Comparison of ENCODE assay signal across 24 cellular contexts in the genomic region with DNA sequence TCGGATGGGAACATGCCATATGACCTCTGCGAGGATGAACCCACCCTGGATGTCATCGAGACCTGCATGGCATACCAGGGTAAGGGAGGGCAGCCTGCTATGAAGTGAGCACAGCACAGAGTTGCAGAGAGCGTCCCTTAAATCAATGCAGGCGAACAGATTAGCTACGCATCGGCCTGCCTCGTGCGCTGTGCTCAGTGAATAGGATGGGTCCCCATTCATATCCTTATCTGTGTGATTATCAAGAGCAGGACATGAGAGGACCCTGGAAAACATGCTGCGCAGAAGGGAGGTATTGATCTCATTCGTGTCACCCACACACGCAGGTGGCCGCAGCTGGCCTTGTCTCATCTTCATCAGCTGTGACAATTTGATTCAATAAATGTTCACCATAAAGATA. TPM values are rescaled to one million over a fixed set of nuclear protein-coding genes. Genes with fewer than 3 reads are reported as not detected.
DNase-seq lines count a peak whose midpoint lies in the region; ATAC-seq, FAIRE-seq and TF ChIP-seq lines count a peak whose summit lies in the region.
"Had no signal": no experiment of that assay in that cellular context is flagged by ENCODE, and none has a peak within 500 bp of the region (broad histone marks: within the 10 kb centered on the region; RNA-seq: fewer than 3 reads in every experiment).

No MANE protein-coding gene starts in this region.

- CTCF ChIA-PET in HepG2 (lab: Yijun Ruan, JAX; ENCODE audit: low intra/inter-chr PET ratio, low total read pairs) = no interaction called here

- no peaks in the 10 kb centered on the region for H4K20me1 ChIP-seq in HepG2 (ENCODE audit: insufficient read depth, low read length)

- TF ChIP-seq EP300 in HepG2 (IDR thresholded peaks at IDR 0.05; ENCODE audit: low read depth in 2 of 2, low read length in 2 of 2) (no peak), HepG2 (CRISPR knock-in tag; IDR thresholded peaks at IDR 0.05; ENCODE audit: borderline replicate concordance) (no peak)

- H3K4me3 ChIP-seq in HepG2 (replicated peaks in 1 of 3; ENCODE audit: insufficient read depth in 1 of 3, low read depth in 2 of 3, low read length in 3 of 3) (no peak overlapping the region), right lobe of liver (no peak overlapping the region)
- H3K4me3 ChIP-seq: A549 had no signal

- H3K9me3 Mint-ChIP-seq in activated T-helper 17 cell treated with anti-CD3 and anti-CD28 coated beads, Interleukin-2, amount 50 U/mL, for 72 hours = no peaks in the 10 kb centered on the region

- POLR2A ChIA-PET in HepG2 (lab: Yijun Ruan, JAX) = interaction anchor here (0.6 kb wide), 1 partner anchor 1842 kb away, joined by 3 read pairs; no protein-coding TSS in a partner anchor

- no peaks in the 10 kb centered on the region for H3K79me2 ChIP-seq in HepG2 (ENCODE audit: insufficient read depth, low read length)

- ATAC-seq in HepG2 (no peak; the same call in 2 of the 3 replicates), right lobe of liver (no peak), GM21825 (IDR thresholded peaks at IDR 0.05; ENCODE audit: unreplicated experiment) (no peak)
- no peak for ATAC-seq in activated T-helper 17 cell treated with anti-CD3 and anti-CD28 coated beads, Interleukin-2, amount 50 U/mL, for 72 hours (replicated peaks)
- ATAC-seq: A549, Panc1, SK-N-SH treated with all-trans-retinoic acid at 6 μM for 48 hours had no signal

- H3K36me3 ChIP-seq in HepG2 (replicated peaks in 1 of 2; ENCODE audit: control insufficient read depth in 1 of 2, insufficient read depth in 2 of 2, low read length in 2 of 2) (no peaks in the 10 kb centered on the region), right lobe of liver (no peaks in the 10 kb centered on the region)

- H3K27ac Mint-ChIP-seq in activated T-helper 17 cell treated with anti-CD3 and anti-CD28 coated beads, Interleukin-2, amount 50 U/mL, for 72 hours = peak overlapping the region; percentile 36

- H3K36me3 Mint-ChIP-seq in activated T-helper 17 cell treated with anti-CD3 and anti-CD28 coated beads, Interleukin-2, amount 50 U/mL, for 72 hours (ENCODE audit: low read depth) = peaks cover 100% of the 10 kb centered on the region

- H3K27me3 ChIP-seq in HepG2 (ENCODE audit: control insufficient read depth in 1 of 2, insufficient read depth in 2 of 2, low read length in 2 of 2) = no peaks in the 10 kb centered on the region; a peak in 2 of 5 replicates
- no peaks in the 10 kb centered on the region for H3K27me3 ChIP-seq in right lobe of liver
- no peaks in the 10 kb centered on the region for H3K27me3 ChIP-seq in layer of hippocampus (ENCODE audit: control insufficient read depth, insufficient read depth, low read length)

- intact Hi-C loops in HepG2 (cut with micrococcal nuclease; ENCODE audit: unreplicated experiment) (no loop called here), right lobe of liver (cut with DNase I) (no loop called here)

- H3K27ac ChIP-seq in HepG2 (ENCODE audit: extremely low read length, insufficient read depth, low read length) (no peak overlapping the region), right lobe of liver (no peak overlapping the region), layer of hippocampus (ENCODE audit: low read depth, low read length) (peak overlapping the region; percentile 28)
- H3K27ac ChIP-seq: A549 had no signal

- BruUV-seq in HepG2 (replicated peaks; lab: Mats Ljungman, UMichigan) = no TSS peak

- H3K9ac ChIP-seq in HepG2 (ENCODE audit: insufficient read depth, low read depth, low read length) = no peak overlapping the region

- WGBS in HepG2 (ENCODE audit: low lambda C conversion rate) = 71% methylated on average over 13 of the region's 13 CpGs
- WGBS in right lobe of liver (ENCODE audit: insufficient coverage, low coverage, low lambda C conversion rate, missing lambda C conversion rate) = 86% methylated on average over 9 of the region's 13 CpGs

- in situ Hi-C loops in HepG2 (cut with HindIII; ENCODE audit: extremely low pct_ligation_motif_present, low pct_unique_long_range_greater_than_20kb) = no loop called here

- FAIRE-seq in HepG2 (lab: Jason Lieb, UNC) = no peak
- FAIRE-seq: A549 had no signal

- TF ChIP-seq CTCF in HepG2 (CRISPR knock-in tag; IDR thresholded peaks at IDR 0.05) = no peak
- no peak for TF ChIP-seq CTCF in right lobe of liver (IDR thresholded peaks at IDR 0.05)

- no peak overlapping the region for H2AFZ ChIP-seq in HepG2 (ENCODE audit: low read length)

- peaks cover 20% of the 10 kb centered on the region for H3K4me1 Mint-ChIP-seq in activated T-helper 17 cell treated with anti-CD3 and anti-CD28 coated beads, Interleukin-2, amount 50 U/mL, for 72 hours

- TF ChIP-seq POLR2A in HepG2 (IDR thresholded peaks at IDR 0.05; ENCODE audit: insufficient read depth in 1 of 2, low read depth in 2 of 2, low read length in 2 of 2) (no peak), right lobe of liver (IDR thresholded peaks at IDR 0.05) (no peak)

- no peak overlapping the region for H3K4me2 ChIP-seq in HepG2 (ENCODE audit: low read depth, low read length)
- H3K4me2 ChIP-seq: A549 had no signal

- H3K4me1 ChIP-seq in HepG2 (ENCODE audit: insufficient read depth, low read length) (no peaks in the 10 kb centered on the region), right lobe of liver (no peaks in the 10 kb centered on the region)
- H3K4me1 ChIP-seq: A549 had no signal

- no peaks in the 10 kb centered on the region for H3K27me3 Mint-ChIP-seq in activated T-helper 17 cell treated with anti-CD3 and anti-CD28 coated beads, Interleukin-2, amount 50 U/mL, for 72 hours
- H3K27me3 Mint-ChIP-seq: CD4-positive, CD25-positive, alpha-beta regulatory T cell had no signal

- no peak for TF ChIP-seq RAD21 in HepG2 (CRISPR knock-in tag; IDR thresholded peaks at IDR 0.05)

- H3K4me3 Mint-ChIP-seq in activated T-helper 17 cell treated with anti-CD3 and anti-CD28 coated beads, Interleukin-2, amount 50 U/mL, for 72 hours = no peak overlapping the region
- H3K4me3 Mint-ChIP-seq: CD4-positive, CD25-positive, alpha-beta regulatory T cell had no signal

- H3K9me3 ChIP-seq in HepG2 (ENCODE audit: low read length) (peaks cover 5% of the 10 kb centered on the region; the same call in 1 of the 2 replicates), right lobe of liver (no peaks in the 10 kb centered on the region)
- H3K9me3 ChIP-seq: A549 had no signal

- no peak for DNase-seq in HepG2 (ENCODE audit: low spot score)
- DNase-seq in right lobe of liver = no peak
- no peak for DNase-seq in SKM-1 (lab: John Stamatoyannopoulos, UW; ENCODE audit: unreplicated experiment)
- no peak for DNase-seq in NCI-H1417 (lab: John Stamatoyannopoulos, UW)
- DNase-seq: CD4-positive, CD25-positive, alpha-beta regulatory T cell; COR-L47; DMS 273 treated with DMSO at 0.1 percent for 48 hours; DMS79 treated with DMSO at 0.1 percent for 48 hours; H7; KBM-7; NCI-H1092 treated with DMSO at 0.1 percent for 48 hours; NCI-H1694; NCI-H2081; NCI-H2171; NCI-H345; NCI-H524; NCI-H774; SIG-M5 had no signal

TF ChIP-seq in HepG2, 621 proteins besides CTCF, POLR2A, EP300 and RAD21:
- no peak for TF ChIP-seq SMAD1 (CRISPR knock-in tag; IDR thresholded peaks at IDR 0.05; ENCODE audit: borderline replicate concordance, low read depth)
- no peak for TF ChIP-seq SIX4 (CRISPR knock-in tag; IDR thresholded peaks at IDR 0.05)
- no peak for TF ChIP-seq HIC2 (CRISPR knock-in tag; IDR thresholded peaks at IDR 0.05; ENCODE audit: low read depth)
- no peak for TF ChIP-seq ZNF138 (CRISPR knock-in tag; IDR thresholded peaks at IDR 0.05; ENCODE audit: low read depth)
- TF ChIP-seq SALL1 (CRISPR knock-in tag; IDR thresholded peaks at IDR 0.05) = 0 out of 2 replicates have a peak, but pooled peaks have one; percentile 8
- TF ChIP-seq FOSL2 (CRISPR knock-in tag; IDR thresholded peaks at IDR 0.05) = no peak

RNA-seq across cellular contexts. Expression of gene FAM83D, which starts 25.6 kb away (rescaled TPM):
- total RNA-seq in HepG2 (2016; rRNA removed; fragmentation: Illumina TruSeq; extraction: Trizol) (64.0 and 76.5 TPM in 2 replicates), right lobe of liver (1 to 10 TPM in 4 of 6 experiments, under 1 TPM in 2; 0.83 to 3.3 (median 1.7) TPM)
- 7.7 and 8.1 TPM in 2 replicates for total RNA-seq in HepG2 (2016; cell fraction: cytosol; rRNA removed; fragmentation: Illumina TruSeq; extraction: Trizol; ENCODE audit: low read depth)
- total RNA-seq in HepG2 (2016; cell fraction: insoluble cytoplasmic fraction; rRNA removed; fragmentation: Illumina TruSeq; extraction: Trizol) = 64.0 and 71.6 TPM in 2 replicates
- 21.2 and 23.0 TPM in 2 replicates for total RNA-seq in HepG2 (2016; cell fraction: membrane; rRNA removed; fragmentation: Illumina TruSeq; extraction: Trizol)
- 31.3 and 37.7 TPM in 2 replicates for total RNA-seq in HepG2 (2016; cell fraction: nucleus; rRNA removed; fragmentation: Illumina TruSeq; extraction: Trizol)
- 26.7 and 51.4 TPM in 2 replicates for polyA plus RNA-seq in HepG2 (2011; rRNA removed)
- polyA plus RNA-seq in HepG2 (2011; cell fraction: cytosol; rRNA removed) = 28.2 and 38.6 TPM in 2 replicates
- 23.7 and 42.3 TPM in 2 replicates for polyA plus RNA-seq in HepG2 (2011; cell fraction: nucleus; rRNA removed)
- 13.4 and 27.1 TPM in 2 replicates for polyA plus RNA-seq in HepG2 (2012)
- polyA plus RNA-seq in HepG2 (2016; cell fraction: cytosol; fragmentation: Illumina TruSeq; extraction: Trizol; ENCODE audit: low read depth) = 3.9 and 4.0 TPM in 2 replicates
- 80.4 and 80.8 TPM in 2 replicates for polyA plus RNA-seq in HepG2 (2016; cell fraction: insoluble cytoplasmic fraction; fragmentation: Illumina TruSeq; extraction: Trizol; ENCODE audit: low read depth)
- polyA plus RNA-seq in HepG2 (2016; cell fraction: membrane; fragmentation: Illumina TruSeq; extraction: Trizol; ENCODE audit: low read depth) = 11.5 and 12.2 TPM in 2 replicates
- polyA plus RNA-seq in HepG2 (2016; cell fraction: nucleus; fragmentation: Illumina TruSeq; extraction: Trizol; ENCODE audit: insufficient read depth, low read depth) = 61.5 and 62.0 TPM in 2 replicates
- 42.3 and 93.4 TPM in 2 replicates for polyA minus RNA-seq in HepG2 (2011; rRNA and poly(A)+ RNA removed; ENCODE audit: low replicate concordance)
- polyA minus RNA-seq in HepG2 (2011; cell fraction: cytosol; rRNA and poly(A)+ RNA removed) = 16.7 and 27.9 TPM in 2 replicates
- polyA minus RNA-seq in HepG2 (2011; cell fraction: nucleus; rRNA and poly(A)+ RNA removed) = 19.5 and 32.3 TPM in 2 replicates
- 10 to 100 TPM; 15.9 to 18.3 TPM for total RNA-seq in activated T-helper 17 cell treated with anti-CD3 and anti-CD28 coated beads, Interleukin-2, amount 50 U/mL, for 72 hours
